Comparison of ENCODE assay signal across 8 cellular contexts in the genomic region with DNA sequence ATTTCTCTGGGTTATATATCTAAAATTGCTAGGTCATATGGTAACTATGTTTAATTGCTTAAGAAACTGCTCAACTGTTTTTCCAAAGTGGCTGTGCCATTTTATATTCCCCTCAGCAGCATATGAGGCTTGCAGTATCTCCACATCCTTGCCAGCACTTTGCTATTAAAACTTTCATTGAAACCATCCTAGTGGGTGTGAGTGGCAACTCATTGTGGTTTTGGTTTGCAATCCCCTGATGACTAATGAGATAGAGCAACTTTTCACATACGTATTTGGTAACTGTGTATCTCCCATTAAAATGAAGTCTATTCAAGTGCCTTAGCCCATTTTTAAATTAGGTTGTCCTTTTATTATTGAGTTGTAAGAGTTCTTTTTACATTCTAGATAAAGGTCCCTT. TPM values are rescaled to one million over a fixed set of nuclear protein-coding genes. Genes with fewer than 3 reads are reported as not detected.
DNase-seq lines count a peak whose midpoint lies in the region; ATAC-seq and TF ChIP-seq lines count a peak whose summit lies in the region.

No MANE protein-coding gene starts in this region.

- BruUV-seq in A673 (replicated peaks; lab: Mats Ljungman, UMichigan) = no TSS peak
- BruUV-seq in Caco-2 (replicated peaks; lab: Mats Ljungman, UMichigan) = no TSS peak

- H3K79me2 ChIP-seq in Karpas-422 (ENCODE audit: low read length) = peaks cover 97% of the 10 kb centered on the region

- H3K27ac ChIP-seq in A673 (ENCODE audit: low read depth, low read length, poor library complexity, severe bottlenecking) (no peak overlapping the region), Karpas-422 (ENCODE audit: low read length) (no peak overlapping the region)

- H3K9me3 ChIP-seq in A673 (ENCODE audit: low read depth, low read length, poor library complexity, severe bottlenecking) (no peaks in the 10 kb centered on the region), Caco-2 (no peaks in the 10 kb centered on the region), Karpas-422 (ENCODE audit: low read length) (no peaks in the 10 kb centered on the region)

- ATAC-seq in GM18858 (IDR thresholded peaks at IDR 0.05; ENCODE audit: unreplicated experiment) (peak; percentile 95), HG03066 (IDR thresholded peaks at IDR 0.05; ENCODE audit: low read depth, unreplicated experiment) (peak; percentile 77)

- DNase-seq in A673 (ENCODE audit: low spot score) = peak; percentile 50
- DNase-seq in SKM-1 treated with dmso at 0.1 percent for 144 hours (lab: John Stamatoyannopoulos, UW; ENCODE audit: unreplicated experiment) = peak; percentile 73
- peak; percentile 92 for DNase-seq in fibroblast of villous mesenchyme (ENCODE audit: low read depth)
- DNase-seq in NCI-H1694 treated with DMSO at 0.1 percent for 48 hours (lab: John Stamatoyannopoulos, UW) = no peak
- no peak for DNase-seq in Caco-2
- DNase-seq in Karpas-422 = no peak

- no peaks in the 10 kb centered on the region for H3K9me3 Mint-ChIP-seq in Caco-2 (ENCODE audit: unreplicated experiment)

- H3K4me1 ChIP-seq in A673 (ENCODE audit: insufficient read depth, low read length, poor library complexity, severe bottlenecking) (no peaks in the 10 kb centered on the region), Caco-2 (no peaks in the 10 kb centered on the region), Karpas-422 (ENCODE audit: low read length) (no peaks in the 10 kb centered on the region)

- intact Hi-C loops in A673 (cut with micrococcal nuclease; ENCODE audit: unreplicated experiment) (no loop called here), Caco-2 (cut with micrococcal nuclease; ENCODE audit: unreplicated experiment) (no loop called here)

- CTCF ChIA-PET in A673 (lab: Charles Lee) = no interaction called here
- CTCF ChIA-PET in Caco-2 (lab: Charles Lee) = no interaction called here

- peaks cover 19% of the 10 kb centered on the region for H3K36me3 ChIP-seq in A673 (ENCODE audit: insufficient read depth, low read length, poor library complexity, severe bottlenecking)
- no peaks in the 10 kb centered on the region for H3K36me3 ChIP-seq in Caco-2 (ENCODE audit: control insufficient read depth, insufficient read depth, low read length)
- H3K36me3 ChIP-seq in Karpas-422 (ENCODE audit: insufficient read depth, low read length) = peaks cover 32% of the 10 kb centered on the region; the same call in 1 of the 2 replicates

- no peaks in the 10 kb centered on the region for H3K27me3 Mint-ChIP-seq in Caco-2 (ENCODE audit: insufficient read depth, unreplicated experiment)

- H4K20me1 ChIP-seq in Karpas-422 (ENCODE audit: insufficient read depth, low read depth, low read length) = peaks cover 9% of the 10 kb centered on the region

- H3K4me3 ChIP-seq in A673 (ENCODE audit: low read depth, low read length, poor library complexity, severe bottlenecking) = no peak overlapping the region
- no peak overlapping the region for H3K4me3 ChIP-seq in fibroblast of villous mesenchyme (ENCODE audit: low read depth, low read length)
- no peak overlapping the region for H3K4me3 ChIP-seq in Caco-2 (ENCODE audit: low read depth, low read length)
- no peak overlapping the region for H3K4me3 ChIP-seq in Karpas-422 (ENCODE audit: low read length)

- peaks cover 42% of the 10 kb centered on the region for H3K36me3 Mint-ChIP-seq in Caco-2 (ENCODE audit: insufficient read depth, unreplicated experiment)

- H3K9ac ChIP-seq in Karpas-422 (ENCODE audit: low read length) = no peak overlapping the region

- peaks cover 8% of the 10 kb centered on the region for H3K4me1 Mint-ChIP-seq in Caco-2 (ENCODE audit: low read depth, unreplicated experiment)

- POLR2A ChIA-PET in A673 (lab: Charles Lee; ENCODE audit: low non-redundant PET) (no interaction called here), Caco-2 (lab: Charles Lee) (no interaction called here)

- no peak overlapping the region for H2AFZ ChIP-seq in Karpas-422 (ENCODE audit: low read length)

- H3K9me2 ChIP-seq in Karpas-422 (replicated peaks; ENCODE audit: insufficient read depth, low read length) = no peaks in the 10 kb centered on the region

- H3K27me3 ChIP-seq in A673 (replicated peaks; ENCODE audit: insufficient read depth, low read depth, low read length, poor library complexity) = no peaks in the 10 kb centered on the region
- no peaks in the 10 kb centered on the region for H3K27me3 ChIP-seq in Caco-2 (replicated peaks; ENCODE audit: control insufficient read depth, insufficient read depth, low read length)
- H3K27me3 ChIP-seq in Karpas-422 (ENCODE audit: low read length) = no peaks in the 10 kb centered on the region

- TF ChIP-seq CTCF in A673 (conservative IDR thresholded peaks at IDR 0.05; ENCODE audit: low read depth, low read length) (no peak), fibroblast of villous mesenchyme (IDR thresholded peaks at IDR 0.05; ENCODE audit: insufficient read depth, low read depth, low read length) (no peak), Caco-2 (IDR thresholded peaks at IDR 0.05; ENCODE audit: insufficient read depth in 1 of 2, low read depth in 1 of 2, low read length in 1 of 2, severe bottlenecking in 1 of 2, unreplicated experiment in 1 of 2) (no peak)

- H3K4me2 ChIP-seq in Karpas-422 (ENCODE audit: low read depth, low read length, poor library complexity, severe bottlenecking) = no peak overlapping the region

- no peak overlapping the region for H3K4me3 Mint-ChIP-seq in Caco-2 (ENCODE audit: unreplicated experiment)

- H3K27ac Mint-ChIP-seq in Caco-2 (ENCODE audit: unreplicated experiment) = no peak overlapping the region

RNA-seq across cellular contexts. Expression of a gene that starts 17.3 kb away (rescaled TPM):
- total RNA-seq in A673 (2021) = 99.0 and 110 TPM in 2 replicates
- 32.2 and 44.0 TPM in 2 replicates for total RNA-seq in fibroblast of villous mesenchyme
- total RNA-seq in Caco-2 (2022) = 82.0 and 84.6 TPM in 2 replicates
- total RNA-seq in Karpas-422 (2014; rRNA removed; shearing (Covaris generic); ENCODE audit: low replicate concordance) = 33.3 and 67.1 TPM in 2 replicates

Comparison
In these comparisons a context has a peak if more than half of its experiments do, and no peak if none do; other contexts are left out.
1. DNase-seq: peak in A673 (single experiment), SKM-1 treated with dmso at 0.1 percent for 144 hours (single experiment) and fibroblast of villous mesenchyme (single experiment); none in NCI-H1694 treated with DMSO at 0.1 percent for 48 hours (single experiment), Caco-2 (0 of 2) and Karpas-422 (single experiment).